In the genomic region with DNA sequence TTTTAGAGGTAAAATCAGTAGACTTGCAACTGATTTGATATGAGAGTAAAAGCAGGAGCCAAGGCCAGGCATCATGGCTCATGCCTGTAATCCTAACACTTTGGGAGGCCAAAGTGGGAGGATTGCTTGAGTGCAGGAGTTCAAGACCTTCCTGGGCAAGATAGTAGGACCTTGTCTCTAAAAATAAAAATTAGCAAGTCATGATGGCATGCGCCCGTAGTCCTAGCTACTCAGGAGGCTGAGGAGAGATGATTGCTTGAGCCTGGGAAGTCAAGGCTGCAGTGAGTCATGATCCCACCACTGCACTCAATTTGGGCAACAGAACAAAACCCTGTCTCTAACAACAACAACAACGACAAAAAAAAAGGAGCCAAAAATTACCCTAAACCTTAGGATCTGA, we compare ENCODE assay signal across 12 cellular contexts. TPM values are rescaled to one million over a fixed set of nuclear protein-coding genes. Genes with fewer than 3 reads are reported as not detected.
DNase-seq lines count a peak whose midpoint lies in the region; ATAC-seq, FAIRE-seq and TF ChIP-seq lines count a peak whose summit lies in the region.
"Had no signal": no experiment of that assay in that cellular context is flagged by ENCODE, and none has a peak within 500 bp of the region (broad histone marks: within the 10 kb centered on the region; RNA-seq: fewer than 3 reads in every experiment).

No MANE protein-coding gene starts in this region.

- H3K27me3 ChIP-seq in left ventricle myocardium inferior (ENCODE audit: low read depth) (no peaks in the 10 kb centered on the region), thoracic aorta (replicated peaks; ENCODE audit: insufficient read depth) (no peaks in the 10 kb centered on the region)

- H3K4me3 Mint-ChIP-seq in T-helper 17 cell, result no peak overlapping the region
- H3K4me3 Mint-ChIP-seq: activated CD4-positive, alpha-beta memory T cell treated with anti-CD3 and anti-CD28 coated beads, Interleukin-2, amount 10 ng/mL, durations not matched to agents 7 days and 5 days; brain had no signal

- ATAC-seq in left ventricle myocardium superior (peak; percentile 33), T-helper 17 cell (no peak), thoracic aorta (ENCODE audit: insufficient number of reproducible peaks, low FRiP score, low read depth) (peak; percentile 54)
- ATAC-seq in activated CD4-positive, CD25-positive, alpha-beta regulatory T cell treated with anti-CD3 and anti-CD28 coated beads, Interleukin-2, amount 50 U/mL, for 24 hours, result no peak

- peak overlapping the region; percentile 96 for H3K27ac Mint-ChIP-seq in T-helper 17 cell

- no peak for TF ChIP-seq CTCF in left ventricle myocardium inferior (IDR thresholded peaks at IDR 0.05; ENCODE audit: borderline replicate concordance)
- TF ChIP-seq CTCF in fibroblast of the aortic adventitia (IDR thresholded peaks at IDR 0.05; ENCODE audit: insufficient read depth, low read length), result no peak
- no peak for TF ChIP-seq CTCF in thoracic aorta (IDR thresholded peaks at IDR 0.05)

- DNase-seq in left ventricle myocardium superior (no peak), left ventricle myocardium inferior (no peak), T-helper 17 cell (no peak), fibroblast of the aortic adventitia (ENCODE audit: low read depth) (peak; percentile 67), thoracic aorta (ENCODE audit: low spot score) (no peak), NAMALWA (ENCODE audit: low spot score) (no peak), H54 (ENCODE audit: insufficient read length, low spot score) (no peak)
- DNase-seq: activated CD4-positive, alpha-beta memory T cell treated with anti-CD3 and anti-CD28 coated beads, Interleukin-2, amount 10 ng/mL, durations not matched to agents 7 days and 5 days; NCI-H524 had no signal

- H3K4me3 ChIP-seq in left ventricle myocardium inferior (no peak overlapping the region), fibroblast of the aortic adventitia (ENCODE audit: low read depth, low read length) (no peak overlapping the region), thoracic aorta (no peak overlapping the region)

- H3K36me3 Mint-ChIP-seq in T-helper 17 cell (ENCODE audit: low read depth), result peaks cover 12% of the 10 kb centered on the region

- no peak for TF ChIP-seq POLR2A in H54 (IDR thresholded peaks at IDR 0.05; ENCODE audit: low read depth, low read length)

- no peaks in the 10 kb centered on the region for H3K9me3 ChIP-seq in left ventricle myocardium inferior (replicated peaks)
- H3K9me3 ChIP-seq in T-helper 17 cell (ENCODE audit: control insufficient read depth, low read length, poor library complexity, severe bottlenecking), result no peaks in the 10 kb centered on the region
- no peaks in the 10 kb centered on the region for H3K9me3 ChIP-seq in thoracic aorta

- intact Hi-C loops in left ventricle myocardium superior (cut with micrococcal nuclease), result no loop called here
- intact Hi-C loops in left ventricle myocardium inferior (cut with micrococcal nuclease), result no loop called here

- H3K4me1 Mint-ChIP-seq in T-helper 17 cell, result peaks cover 52% of the 10 kb centered on the region

- H3K36me3 ChIP-seq in left ventricle myocardium inferior (no peaks in the 10 kb centered on the region), thoracic aorta (no peaks in the 10 kb centered on the region)

- H3K27me3 Mint-ChIP-seq in T-helper 17 cell, result no peaks in the 10 kb centered on the region
- H3K27me3 Mint-ChIP-seq: activated CD4-positive, alpha-beta memory T cell treated with anti-CD3 and anti-CD28 coated beads, Interleukin-2, amount 10 ng/mL, durations not matched to agents 7 days and 5 days; brain had no signal

- H3K27ac ChIP-seq in left ventricle myocardium inferior (replicated peaks), result no peak overlapping the region
- no peak overlapping the region for H3K27ac ChIP-seq in thoracic aorta

- H3K4me1 ChIP-seq in left ventricle myocardium inferior (peaks cover 26% of the 10 kb centered on the region), thoracic aorta (ENCODE audit: control insufficient read depth in 1 of 2, low read depth in 2 of 2) (peaks cover 3 to 6% of the 10 kb centered on the region in 2 donors)

- no peak for FAIRE-seq in H54 (lab: Jason Lieb, UNC)
- FAIRE-seq: keratinocyte had no signal

RNA-seq across cellular contexts. Expression of gene SGSM3, which starts 13.5 kb away (rescaled TPM):
- 40.8 TPM for total RNA-seq in left ventricle myocardium superior
- total RNA-seq in left ventricle myocardium inferior, result 40.4 TPM
- total RNA-seq in T-helper 17 cell, result 10 to 100 TPM; 56.7 to 79.4 TPM
- total RNA-seq in fibroblast of the aortic adventitia (ENCODE audit: low replicate concordance), result 20.2 and 47.0 TPM in 2 replicates
- total RNA-seq in thoracic aorta, result 10 to 100 TPM; 56.9 to 63.2 TPM

RNA-seq across cellular contexts. Expression of gene ADSL, which starts 37.6 kb away (rescaled TPM):
- total RNA-seq in left ventricle myocardium superior (56.6 TPM), left ventricle myocardium inferior (48.5 TPM), T-helper 17 cell (10 to 100 TPM; 59.2 to 67.5 TPM), fibroblast of the aortic adventitia (ENCODE audit: low replicate concordance) (84.8 and 107 TPM in 2 replicates), thoracic aorta (10 to 100 TPM; 56.6 to 68.8 TPM)

Comparison
In these comparisons a context has a peak if more than half of its experiments do, and no peak if none do; other contexts are left out.
1. ATAC-seq: peak in left ventricle myocardium superior (single experiment) and thoracic aorta (single experiment); none in T-helper 17 cell (single experiment) and activated CD4-positive, CD25-positive, alpha-beta regulatory T cell treated with anti-CD3 and anti-CD28 coated beads, Interleukin-2, amount 50 U/mL, for 24 hours (0 of 2).